Comparison of ENCODE assay signal across 18 cellular contexts in genomic region chr12:124298685-124299410, GRCh38.
"Had no signal": no experiment of that assay in that cellular context is flagged by ENCODE, and none has a peak within 500 bp of the region (broad histone marks: within the 10 kb centered on the region; RNA-seq: fewer than 3 reads in every experiment).

No MANE protein-coding gene starts in this region.

- H3K36me3 Mint-ChIP-seq: naive B cell had no signal

- DNase-seq: effector memory CD8-positive, alpha-beta T cell; left colon; left ventricle myocardium superior; mesenchymal stem cell; naive B cell; small intestine; stimulated activated CD4-positive, alpha-beta T cell treated with anti-CD3 and anti-CD28 coated beads, Interleukin-2, amount 100 ng/mL, for 48 hours; stimulated activated naive CD8-positive, alpha-beta T cell treated with anti-CD3 and anti-CD28 coated beads, Interleukin-15, Interleukin-2, amounts not matched to agents 100 U/mL and 50 U/mL, for 24 hours; tibial artery; upper lobe of left lung had no signal

- H3K36me3 ChIP-seq: esophagus muscularis mucosa, gastroesophageal sphincter, tibial artery, upper lobe of left lung, vagina had no signal

- H3K27ac ChIP-seq: epithelial cell of prostate, esophagus muscularis mucosa, gastroesophageal sphincter, tibial artery, upper lobe of left lung, vagina had no signal

- ATAC-seq: effector memory CD8-positive, alpha-beta T cell; gastroesophageal sphincter; left colon; left ventricle myocardium superior; stimulated activated naive CD8-positive, alpha-beta T cell treated with anti-CD3 and anti-CD28 coated beads, Interleukin-15, Interleukin-2, amounts not matched to agents 100 U/mL and 50 U/mL, for 24 hours had no signal

- H3K27me3 ChIP-seq: vagina had no signal

- H3K27ac Mint-ChIP-seq: dendritic cell treated with granulocyte-macrophage colony-stimulating factor and Interleukin-4, amounts not matched to agents 40 ng/mL and 50 ng/mL, for 4 days; effector memory CD8-positive, alpha-beta T cell; nephron had no signal

- FAIRE-seq: colon, small intestine had no signal

- H3K9me3 Mint-ChIP-seq: dendritic cell treated with granulocyte-macrophage colony-stimulating factor and Interleukin-4, amounts not matched to agents 40 ng/mL and 50 ng/mL, for 4 days; effector memory CD8-positive, alpha-beta T cell; naive B cell; nephron had no signal

- H3K4me3 ChIP-seq: esophagus muscularis mucosa, gastroesophageal sphincter, lung, tibial artery, upper lobe of left lung, vagina had no signal

- H3K4me3 Mint-ChIP-seq: dendritic cell treated with granulocyte-macrophage colony-stimulating factor and Interleukin-4, amounts not matched to agents 40 ng/mL and 50 ng/mL, for 4 days; effector memory CD8-positive, alpha-beta T cell; naive B cell had no signal

- H3K9me3 ChIP-seq: esophagus muscularis mucosa, gastroesophageal sphincter, tibial artery, upper lobe of left lung, vagina had no signal
